1 cellular context compared by ENCODE assay signal in the genomic region with DNA sequence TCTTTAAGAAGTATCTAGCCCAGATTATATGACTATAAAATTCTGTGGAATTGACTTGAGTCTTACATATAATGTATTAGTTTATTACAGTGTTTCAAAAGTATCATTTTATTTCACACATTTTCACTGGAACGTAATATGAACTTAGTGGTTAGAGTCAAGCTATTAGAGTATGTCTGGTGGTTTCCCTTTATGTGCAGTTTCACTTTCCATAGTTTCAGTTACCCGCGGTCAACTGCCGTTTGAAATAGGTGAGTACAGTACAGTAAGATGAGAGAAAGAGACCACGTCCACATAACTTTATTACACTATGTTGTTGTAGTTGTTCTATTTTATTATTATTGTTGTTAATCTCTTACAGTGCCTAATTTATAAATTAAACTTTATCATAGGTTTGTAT.
TF ChIP-seq lines count a peak whose summit lies in the region.

No MANE protein-coding gene starts in this region.

TF ChIP-seq in WTC11, 78 proteins besides CTCF, POLR2A, EP300 and RAD21 (continued from another document):
- no peak for TF ChIP-seq USF1 (CRISPR knock-in tag; IDR thresholded peaks at IDR 0.05)
- TF ChIP-seq PRRX2 (CRISPR knock-in tag; IDR thresholded peaks at IDR 0.05) = no peak
- no peak for TF ChIP-seq ZNF423 (CRISPR knock-in tag; IDR thresholded peaks at IDR 0.05)
- TF ChIP-seq, protein P1, sequence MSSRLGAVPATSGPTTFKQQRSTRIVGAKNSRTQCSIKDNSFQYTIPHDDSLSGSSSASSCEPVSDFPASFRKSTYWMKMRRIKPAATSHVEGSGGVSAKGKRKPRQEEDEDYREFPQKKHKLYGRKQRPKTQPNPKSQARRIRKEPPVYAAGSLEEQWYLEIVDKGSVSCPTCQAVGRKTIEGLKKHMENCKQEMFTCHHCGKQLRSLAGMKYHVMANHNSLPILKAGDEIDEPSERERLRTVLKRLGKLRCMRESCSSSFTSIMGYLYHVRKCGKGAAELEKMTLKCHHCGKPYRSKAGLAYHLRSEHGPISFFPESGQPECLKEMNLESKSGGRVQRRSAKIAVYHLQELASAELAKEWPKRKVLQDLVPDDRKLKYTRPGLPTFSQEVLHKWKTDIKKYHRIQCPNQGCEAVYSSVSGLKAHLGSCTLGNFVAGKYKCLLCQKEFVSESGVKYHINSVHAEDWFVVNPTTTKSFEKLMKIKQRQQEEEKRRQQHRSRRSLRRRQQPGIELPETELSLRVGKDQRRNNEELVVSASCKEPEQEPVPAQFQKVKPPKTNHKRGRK (CRISPR knock-in tag; IDR thresholded peaks at IDR 0.05; ENCODE audit: borderline replicate concordance) = no peak
- TF ChIP-seq RORB (CRISPR knock-in tag; IDR thresholded peaks at IDR 0.05) = no peak
- no peak for TF ChIP-seq ZNF416 (CRISPR knock-in tag; IDR thresholded peaks at IDR 0.05)
- TF ChIP-seq, protein P2, sequence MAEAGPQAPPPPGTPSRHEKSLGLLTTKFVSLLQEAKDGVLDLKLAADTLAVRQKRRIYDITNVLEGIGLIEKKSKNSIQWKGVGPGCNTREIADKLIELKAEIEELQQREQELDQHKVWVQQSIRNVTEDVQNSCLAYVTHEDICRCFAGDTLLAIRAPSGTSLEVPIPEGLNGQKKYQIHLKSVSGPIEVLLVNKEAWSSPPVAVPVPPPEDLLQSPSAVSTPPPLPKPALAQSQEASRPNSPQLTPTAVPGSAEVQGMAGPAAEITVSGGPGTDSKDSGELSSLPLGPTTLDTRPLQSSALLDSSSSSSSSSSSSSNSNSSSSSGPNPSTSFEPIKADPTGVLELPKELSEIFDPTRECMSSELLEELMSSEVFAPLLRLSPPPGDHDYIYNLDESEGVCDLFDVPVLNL (CRISPR knock-in tag; IDR thresholded peaks at IDR 0.05; ENCODE audit: borderline replicate concordance, low read depth) = no peak
- TF ChIP-seq SOX15 (CRISPR knock-in tag; IDR thresholded peaks at IDR 0.05) = no peak
- TF ChIP-seq, protein P3, sequence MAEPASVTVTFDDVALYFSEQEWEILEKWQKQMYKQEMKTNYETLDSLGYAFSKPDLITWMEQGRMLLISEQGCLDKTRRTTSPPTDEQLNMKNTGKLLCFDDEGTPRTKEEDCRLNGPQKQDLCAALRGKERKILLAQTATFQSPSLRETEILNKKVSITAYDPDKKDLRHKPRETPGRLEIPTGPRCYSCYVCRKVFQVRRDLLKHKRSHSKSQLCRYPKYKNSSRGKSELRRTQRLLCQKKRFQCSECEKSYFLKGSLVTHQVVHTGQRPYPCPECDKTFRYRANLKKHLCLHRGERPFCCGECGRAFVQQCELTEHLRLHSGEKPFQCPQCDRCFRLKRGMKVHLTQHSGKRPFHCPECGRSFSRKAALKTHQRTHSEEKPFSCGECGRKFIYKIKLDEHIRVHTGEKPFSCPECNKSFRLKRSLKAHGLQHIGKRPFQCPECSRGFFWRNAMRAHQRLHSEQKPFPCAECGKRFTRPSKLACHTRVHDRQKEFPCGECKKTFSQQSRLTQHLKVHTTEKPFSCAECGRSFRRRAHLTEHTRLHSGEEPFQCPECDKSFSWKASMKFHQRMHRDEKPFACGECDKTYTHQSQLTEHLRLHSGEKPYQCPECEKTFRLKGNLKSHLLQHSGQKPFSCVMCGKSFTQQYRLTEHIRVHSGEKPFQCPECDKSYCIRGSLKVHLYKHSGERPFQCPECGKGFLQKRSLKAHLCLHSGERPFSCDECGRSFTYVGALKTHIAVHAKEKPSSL (CRISPR knock-in tag; conservative IDR thresholded peaks at IDR 0.05) = no peak
- TF ChIP-seq ATF1 (CRISPR knock-in tag; IDR thresholded peaks at IDR 0.05) = no peak
- TF ChIP-seq HMGA2 (CRISPR knock-in tag; IDR thresholded peaks at IDR 0.05) = no peak
